9 cellular contexts compared by ENCODE assay signal in the genomic region with DNA sequence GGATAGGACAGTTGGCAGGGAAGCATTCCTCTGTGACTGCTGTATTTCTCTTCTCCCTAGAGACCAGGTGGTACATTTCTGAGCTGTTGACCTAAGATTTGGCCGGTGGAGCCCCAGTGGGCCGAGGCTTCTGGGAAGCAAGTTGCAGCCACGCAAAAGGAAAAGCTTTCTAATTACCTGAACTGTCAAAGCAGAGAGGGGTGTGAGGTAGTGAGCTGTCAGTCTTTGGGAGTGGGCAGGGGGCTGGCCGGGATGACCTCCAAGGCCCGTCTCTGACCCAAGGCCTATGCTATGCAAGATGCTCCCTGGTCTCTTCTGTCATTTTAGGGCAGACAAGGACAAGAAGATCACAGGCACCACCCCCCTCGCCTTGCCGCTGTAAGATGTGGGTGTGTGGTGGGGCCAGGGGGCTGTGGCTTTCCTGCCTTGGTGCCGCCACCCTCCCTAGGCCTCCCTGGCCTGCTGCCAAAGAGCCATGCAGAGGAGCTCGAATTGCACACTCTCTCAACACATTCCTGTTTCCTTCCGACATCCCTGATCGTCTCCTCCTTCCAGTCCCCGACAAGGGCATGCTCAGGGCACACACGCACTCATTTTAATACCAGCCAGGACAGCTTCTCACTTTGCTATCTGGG. TPM values are rescaled to one million over a fixed set of nuclear protein-coding genes. Genes with fewer than 3 reads are reported as not detected.
DNase-seq lines count a peak whose midpoint lies in the region; ATAC-seq, FAIRE-seq and TF ChIP-seq lines count a peak whose summit lies in the region.
"Had no signal": no experiment of that assay in that cellular context is flagged by ENCODE, and none has a peak within 500 bp of the region (broad histone marks: within the 10 kb centered on the region; RNA-seq: fewer than 3 reads in every experiment).

No MANE protein-coding gene starts in this region.

- no peaks in the 10 kb centered on the region for H3K79me2 ChIP-seq in HepG2 (ENCODE audit: insufficient read depth, low read length)

- no peak overlapping the region for H2AFZ ChIP-seq in HepG2 (ENCODE audit: low read length)

- H3K4me3 ChIP-seq in A549 (no peak overlapping the region), HFF-Myc (replicated peaks; ENCODE audit: low read depth, low read length) (no peak overlapping the region), brain microvascular endothelial cell (ENCODE audit: low read depth, low read length) (no peak overlapping the region), pancreas (no peak overlapping the region), HepG2 (replicated peaks in 1 of 3; ENCODE audit: insufficient read depth in 1 of 3, low read depth in 2 of 3, low read length in 3 of 3) (no peak overlapping the region)

- in situ Hi-C loops in brain microvascular endothelial cell (cut with HindIII; ENCODE audit: low pct_ligation_motif_present, low sequenced_read_pairs), result no loop called here
- in situ Hi-C loops in HepG2 (cut with HindIII; ENCODE audit: extremely low pct_ligation_motif_present, low pct_unique_long_range_greater_than_20kb), result no loop called here

- POLR2A ChIA-PET in A549 (lab: Yijun Ruan, JAX) (no interaction called here), HepG2 (lab: Yijun Ruan, JAX) (no interaction called here)

- BruUV-seq in HepG2 (replicated peaks; lab: Mats Ljungman, UMichigan), result no TSS peak

- H3K27me3 ChIP-seq in brain microvascular endothelial cell (replicated peaks) (no peaks in the 10 kb centered on the region), pancreas (no peaks in the 10 kb centered on the region), HepG2 (ENCODE audit: control insufficient read depth in 1 of 2, insufficient read depth in 2 of 2, low read length in 2 of 2) (peaks cover 0 to 20% of the 10 kb centered on the region in 2 experiments; a peak in 1 of 5 replicates)

- DNase-seq in A549 (ENCODE audit: low read depth in 1 of 2, low spot score in 1 of 2) (no peak), HFF-Myc (ENCODE audit: extremely low read depth, low read depth) (peak; percentile 55), T-helper 9 cell (peak; percentile 65), brain microvascular endothelial cell (peak; percentile 65), pancreas (peak in 1 of 6 donors; percentile 54), NCI-H187 treated with DMSO at 0.1 percent for 48 hours (lab: John Stamatoyannopoulos, UW) (no peak), HepG2 (ENCODE audit: low spot score) (no peak)

- TF ChIP-seq RAD21 in A549 (conservative IDR thresholded peaks at IDR 0.05 in 1 of 2, IDR thresholded peaks at IDR 0.05 in 1 of 2) (no peak), HepG2 (CRISPR knock-in tag; IDR thresholded peaks at IDR 0.05) (no peak)

- H4K20me1 ChIP-seq in HepG2 (ENCODE audit: insufficient read depth, low read length), result no peaks in the 10 kb centered on the region

- 64% methylated on average over 13 of the region's 13 CpGs for WGBS in A549 (ENCODE audit: missing lambda C conversion rate)
- 47 to 51% methylated on average over 13 of the region's 13 CpGs for WGBS in pancreas, 2 donors
- 35% methylated on average over 9 of the region's 13 CpGs for WGBS in HepG2 (ENCODE audit: low lambda C conversion rate)

- H3K9me3 ChIP-seq in A549 (no peaks in the 10 kb centered on the region), pancreas (no peaks in the 10 kb centered on the region), HepG2 (ENCODE audit: low read length) (no peaks in the 10 kb centered on the region)

- CTCF ChIA-PET in A549 (lab: Yijun Ruan, JAX), result interaction anchor here (1.3 to 5.0 kb wide), 3 partner anchors 9 to 87 kb away, joined by 4 to 18 read pairs (median 5); no protein-coding TSS in a partner anchor
- CTCF ChIA-PET in HepG2 (lab: Yijun Ruan, JAX; ENCODE audit: low intra/inter-chr PET ratio, low total read pairs), result no interaction called here

- peak overlapping the region in 1 of 2 experiments; percentile 81; a peak in 3 of 6 replicates for H3K27ac ChIP-seq in A549
- H3K27ac ChIP-seq in brain microvascular endothelial cell, result no peak overlapping the region
- peak overlapping the region in 1 of 4 donors; percentile 22 for H3K27ac ChIP-seq in pancreas
- no peak overlapping the region for H3K27ac ChIP-seq in HepG2 (ENCODE audit: extremely low read length, insufficient read depth, low read length)

- H3K9ac ChIP-seq in HepG2 (ENCODE audit: insufficient read depth, low read depth, low read length), result no peak overlapping the region

- no peak for TF ChIP-seq POLR2A in A549 (IDR thresholded peaks at IDR 0.05; ENCODE audit: low read length)
- no peak for TF ChIP-seq POLR2A in HepG2 (IDR thresholded peaks at IDR 0.05; ENCODE audit: insufficient read depth in 1 of 2, low read depth in 2 of 2, low read length in 2 of 2)

- ATAC-seq in A549 (no peak), pancreas (peak; percentile 14 to 53 (median 32)), HG03159 (IDR thresholded peaks at IDR 0.05; ENCODE audit: unreplicated experiment) (no peak), HepG2 (no peak)

- 0 out of 3 replicates have a peak overlapping the region, but pooled peaks have one; percentile 12 for H3K4me2 ChIP-seq in A549
- no peak overlapping the region for H3K4me2 ChIP-seq in HepG2 (ENCODE audit: low read depth, low read length)

- intact Hi-C loops in pancreas (cut with DNase I), result no loop called here
- intact Hi-C loops in HepG2 (cut with micrococcal nuclease; ENCODE audit: unreplicated experiment), result no loop called here

- H3K4me1 ChIP-seq in A549 (peaks cover 52% of the 10 kb centered on the region), pancreas (no peaks in the 10 kb centered on the region), HepG2 (ENCODE audit: insufficient read depth, low read length) (no peaks in the 10 kb centered on the region)

- FAIRE-seq in A549 (lab: Jason Lieb, UNC) (no peak), pancreas (lab: Jason Lieb, UNC) (no peak), HepG2 (lab: Jason Lieb, UNC) (no peak)
- FAIRE-seq: endometrium had no signal

- TF ChIP-seq EP300 in A549 (IDR thresholded peaks at IDR 0.05) (no peak), HepG2 (IDR thresholded peaks at IDR 0.05; ENCODE audit: low read depth in 2 of 2, low read length in 2 of 2) (no peak), HepG2 (CRISPR knock-in tag; IDR thresholded peaks at IDR 0.05; ENCODE audit: borderline replicate concordance) (no peak)

- TF ChIP-seq CTCF in A549 (IDR thresholded peaks at IDR 0.05), result no peak
- TF ChIP-seq CTCF in HFF-Myc (IDR thresholded peaks at IDR 0.05; ENCODE audit: low read depth, low read length, missing control alignments), result no peak
- no peak for TF ChIP-seq CTCF in brain microvascular endothelial cell (IDR thresholded peaks at IDR 0.05; ENCODE audit: low read depth, low read length, missing control alignments)
- TF ChIP-seq CTCF in pancreas (IDR thresholded peaks at IDR 0.05), result no peak
- no peak for TF ChIP-seq CTCF in HepG2 (CRISPR knock-in tag; IDR thresholded peaks at IDR 0.05)

- no peaks in the 10 kb centered on the region for H3K36me3 ChIP-seq in brain microvascular endothelial cell (replicated peaks)
- no peaks in the 10 kb centered on the region for H3K36me3 ChIP-seq in pancreas
- no peaks in the 10 kb centered on the region for H3K36me3 ChIP-seq in HepG2 (replicated peaks in 1 of 2; ENCODE audit: control insufficient read depth in 1 of 2, insufficient read depth in 2 of 2, low read length in 2 of 2)

RNA-seq across cellular contexts. Expression of a gene that starts 7.7 kb away (rescaled TPM):
- 1.1 and 1.4 TPM in 2 replicates for polyA plus RNA-seq in A549 (2011; rRNA removed)
- polyA plus RNA-seq in A549 (2012; cell fraction: cytosol; rRNA removed), result 1.4 and 1.6 TPM in 2 replicates
- polyA plus RNA-seq in A549 (2012; cell fraction: nucleus; rRNA removed), result 3.8 and 4.0 TPM in 2 replicates
- polyA plus RNA-seq in A549 (2017; fragmentation: RNase III; extraction: RNeasy Plus Mini Kit Qiagen cat#74134 plus additional on column Dnase treatment), result 1.7 to 2.3 TPM (median 2.0 TPM) in 3 replicates
- polyA minus RNA-seq in A549 (2011; rRNA and poly(A)+ RNA removed), result 0.92 and 1.5 TPM in 2 replicates
- total RNA-seq in pancreas, result not detected
- polyA plus RNA-seq in pancreas, result under 1 TPM in 1 of 2 donors, not detected in 1; 0.23 TPM
- total RNA-seq in HepG2 (2016; rRNA removed; fragmentation: Illumina TruSeq; extraction: Trizol), result not detected in 2 replicates
- not detected in 2 replicates for total RNA-seq in HepG2 (2016; cell fraction: cytosol; rRNA removed; fragmentation: Illumina TruSeq; extraction: Trizol; ENCODE audit: low read depth)
- total RNA-seq in HepG2 (2016; cell fraction: insoluble cytoplasmic fraction; rRNA removed; fragmentation: Illumina TruSeq; extraction: Trizol), result not detected in 2 replicates
- total RNA-seq in HepG2 (2016; cell fraction: membrane; rRNA removed; fragmentation: Illumina TruSeq; extraction: Trizol), result not detected in 2 replicates
- not detected in 2 replicates for total RNA-seq in HepG2 (2016; cell fraction: nucleus; rRNA removed; fragmentation: Illumina TruSeq; extraction: Trizol)
- not detected in 2 replicates for polyA plus RNA-seq in HepG2 (2011; rRNA removed)
- polyA plus RNA-seq in HepG2 (2011; cell fraction: cytosol; rRNA removed), result not detected in 2 replicates
- 0.05 TPM in 1 of 2 replicates, not detected in the other for polyA plus RNA-seq in HepG2 (2011; cell fraction: nucleus; rRNA removed)
- not detected in 2 replicates for polyA plus RNA-seq in HepG2 (2012)
- not detected in 2 replicates for polyA plus RNA-seq in HepG2 (2016; cell fraction: cytosol; fragmentation: Illumina TruSeq; extraction: Trizol; ENCODE audit: low read depth)
- polyA plus RNA-seq in HepG2 (2016; cell fraction: insoluble cytoplasmic fraction; fragmentation: Illumina TruSeq; extraction: Trizol; ENCODE audit: low read depth), result not detected in 2 replicates
- not detected in 2 replicates for polyA plus RNA-seq in HepG2 (2016; cell fraction: membrane; fragmentation: Illumina TruSeq; extraction: Trizol; ENCODE audit: low read depth)
- not detected in 2 replicates for polyA plus RNA-seq in HepG2 (2016; cell fraction: nucleus; fragmentation: Illumina TruSeq; extraction: Trizol; ENCODE audit: insufficient read depth, low read depth)
- polyA minus RNA-seq in HepG2 (2011; rRNA and poly(A)+ RNA removed; ENCODE audit: low replicate concordance), result 0.44 TPM in 1 of 2 replicates, not detected in the other
- not detected in 2 replicates for polyA minus RNA-seq in HepG2 (2011; cell fraction: cytosol; rRNA and poly(A)+ RNA removed)
- not detected in 2 replicates for polyA minus RNA-seq in HepG2 (2011; cell fraction: nucleus; rRNA and poly(A)+ RNA removed)

RNA-seq across cellular contexts. Expression of a gene that starts 36.3 kb away (rescaled TPM):
- polyA plus RNA-seq in A549 (2011; rRNA removed) (2.4 and 2.8 TPM in 2 replicates), A549 (2017; fragmentation: RNase III; extraction: RNeasy Plus Mini Kit Qiagen cat#74134 plus additional on column Dnase treatment) (0.99 to 1.5 TPM (median 1.4 TPM) in 3 replicates), pancreas (not detected), HepG2 (2011; rRNA removed) (not detected in 2 replicates)
- polyA plus RNA-seq in A549 (2012; cell fraction: cytosol; rRNA removed), result 1.4 and 1.6 TPM in 2 replicates
- 6.7 and 7.0 TPM in 2 replicates for polyA plus RNA-seq in A549 (2012; cell fraction: nucleus; rRNA removed)
- 3.8 and 4.4 TPM in 2 replicates for polyA minus RNA-seq in A549 (2011; rRNA and poly(A)+ RNA removed)
- total RNA-seq in pancreas (not detected), HepG2 (2016; rRNA removed; fragmentation: Illumina TruSeq; extraction: Trizol) (not detected in 2 replicates)
- not detected in 2 replicates for total RNA-seq in HepG2 (2016; cell fraction: cytosol; rRNA removed; fragmentation: Illumina TruSeq; extraction: Trizol; ENCODE audit: low read depth)
- not detected in 2 replicates for total RNA-seq in HepG2 (2016; cell fraction: insoluble cytoplasmic fraction; rRNA removed; fragmentation: Illumina TruSeq; extraction: Trizol)
- not detected in 2 replicates for total RNA-seq in HepG2 (2016; cell fraction: membrane; rRNA removed; fragmentation: Illumina TruSeq; extraction: Trizol)
- total RNA-seq in HepG2 (2016; cell fraction: nucleus; rRNA removed; fragmentation: Illumina TruSeq; extraction: Trizol), result not detected in 2 replicates
- polyA plus RNA-seq in HepG2 (2011; cell fraction: cytosol; rRNA removed), result not detected in 2 replicates
- polyA plus RNA-seq in HepG2 (2011; cell fraction: nucleus; rRNA removed), result not detected in 2 replicates
- not detected in 2 replicates for polyA plus RNA-seq in HepG2 (2012)
- polyA plus RNA-seq in HepG2 (2016; cell fraction: cytosol; fragmentation: Illumina TruSeq; extraction: Trizol; ENCODE audit: low read depth), result not detected in 2 replicates
- not detected in 2 replicates for polyA plus RNA-seq in HepG2 (2016; cell fraction: insoluble cytoplasmic fraction; fragmentation: Illumina TruSeq; extraction: Trizol; ENCODE audit: low read depth)
- polyA plus RNA-seq in HepG2 (2016; cell fraction: membrane; fragmentation: Illumina TruSeq; extraction: Trizol; ENCODE audit: low read depth), result not detected in 2 replicates
- not detected in 2 replicates for polyA plus RNA-seq in HepG2 (2016; cell fraction: nucleus; fragmentation: Illumina TruSeq; extraction: Trizol; ENCODE audit: insufficient read depth, low read depth)
- polyA minus RNA-seq in HepG2 (2011; rRNA and poly(A)+ RNA removed; ENCODE audit: low replicate concordance), result 0.05 TPM in 1 of 2 replicates, not detected in the other
- polyA minus RNA-seq in HepG2 (2011; cell fraction: cytosol; rRNA and poly(A)+ RNA removed), result not detected in 2 replicates
- not detected in 2 replicates for polyA minus RNA-seq in HepG2 (2011; cell fraction: nucleus; rRNA and poly(A)+ RNA removed)

Comparison
In these comparisons a context has a peak if more than half of its experiments do, and no peak if none do; other contexts are left out.
1. ATAC-seq: peak in pancreas (4 of 4); none in A549 (0 of 2), HG03159 (single experiment) and HepG2 (single experiment).
2. DNase-seq: peak in HFF-Myc (single experiment), T-helper 9 cell (single experiment) and brain microvascular endothelial cell (single experiment); none in A549 (0 of 2), NCI-H187 treated with DMSO at 0.1 percent for 48 hours (single experiment) and HepG2 (single experiment).